9 cellular contexts compared by ENCODE assay signal in the genomic region with DNA sequence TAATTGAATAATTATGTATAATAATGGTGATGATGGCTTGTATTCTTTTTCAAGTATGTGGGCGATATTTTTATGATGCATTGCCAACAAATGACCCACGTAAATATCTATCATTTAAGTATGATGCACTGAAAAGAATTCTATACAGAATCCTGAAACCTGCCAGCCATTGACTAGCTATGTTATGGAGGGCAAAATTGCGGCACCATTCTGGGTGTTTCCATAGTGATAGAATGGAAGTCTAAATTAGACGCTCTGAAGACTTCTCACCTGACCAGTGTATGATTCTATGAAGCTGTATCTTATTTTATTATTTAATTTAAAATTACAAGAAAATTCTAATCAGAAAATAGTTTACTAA. TPM values are rescaled to one million over a fixed set of nuclear protein-coding genes. Genes with fewer than 3 reads are reported as not detected.
DNase-seq lines count a peak whose midpoint lies in the region; ATAC-seq, FAIRE-seq and TF ChIP-seq lines count a peak whose summit lies in the region.
"Had no signal": no experiment of that assay in that cellular context is flagged by ENCODE, and none has a peak within 500 bp of the region (broad histone marks: within the 10 kb centered on the region; RNA-seq: fewer than 3 reads in every experiment).

No MANE protein-coding gene starts in this region.

- no CpG with 5 or more reads among the region's 4 CpGs for WGBS in mesenchymal stem cell

- H3K4me3 Mint-ChIP-seq in activated naive CD8-positive, alpha-beta T cell treated with anti-CD3 and anti-CD28 coated beads, Interleukin-2, amount 50 U/mL, for 24 hours: peak overlapping the region; percentile 95

- no peak for FAIRE-seq in frontal cortex (lab: Jason Lieb, UNC)

- H3K4me1 Mint-ChIP-seq in activated naive CD8-positive, alpha-beta T cell treated with anti-CD3 and anti-CD28 coated beads, Interleukin-2, amount 50 U/mL, for 24 hours: peaks cover 42% of the 10 kb centered on the region

- no peak for DNase-seq in AG09309 (ENCODE audit: low read depth)
- DNase-seq in activated naive CD8-positive, alpha-beta T cell treated with anti-CD3 and anti-CD28 coated beads, Interleukin-2, amount 50 U/mL, for 24 hours: no peak
- DNase-seq in mesenchymal stem cell: no peak
- no peak for DNase-seq in iPS-NIHi11 (ENCODE audit: low spot score)
- no peak for DNase-seq in frontal cortex (ENCODE audit: low spot score in 2 of 2)

- no peak overlapping the region for H4K8ac ChIP-seq in mesenchymal stem cell (ENCODE audit: low read length)

- H4K91ac ChIP-seq in mesenchymal stem cell (ENCODE audit: low read length): no peak overlapping the region

- no peak for TF ChIP-seq CTCF in AG09309 (IDR thresholded peaks at IDR 0.05; ENCODE audit: control insufficient read depth, insufficient read depth, low read depth, low read length, missing control alignments)

- no peak overlapping the region for H2AK5ac ChIP-seq in mesenchymal stem cell (ENCODE audit: low read length, severe bottlenecking)

- no peaks in the 10 kb centered on the region for H3K4me1 ChIP-seq in HUES48 (ENCODE audit: control insufficient read depth, insufficient read depth, low read length)
- no peaks in the 10 kb centered on the region for H3K4me1 ChIP-seq in mesenchymal stem cell (ENCODE audit: control insufficient read depth, insufficient read depth, low read depth, low read length)

- ATAC-seq in activated naive CD8-positive, alpha-beta T cell treated with anti-CD3 and anti-CD28 coated beads, Interleukin-2, amount 50 U/mL, for 24 hours: no peak
- ATAC-seq in GM18498 (IDR thresholded peaks at IDR 0.05; ENCODE audit: unreplicated experiment) (no peak), HG02642 (IDR thresholded peaks at IDR 0.05; ENCODE audit: poor library complexity, unreplicated experiment) (no peak)

- no peak overlapping the region for H2BK12ac ChIP-seq in mesenchymal stem cell (ENCODE audit: low read length in 2 of 2)

- H3K79me1 ChIP-seq in mesenchymal stem cell (replicated peaks; ENCODE audit: low read length, poor library complexity, severe bottlenecking): peaks cover 2% of the 10 kb centered on the region

- no peak overlapping the region for H3K4ac ChIP-seq in mesenchymal stem cell (ENCODE audit: low read depth in 1 of 2, low read length in 2 of 2)

- H2BK15ac ChIP-seq in mesenchymal stem cell (ENCODE audit: low read depth, poor library complexity, severe bottlenecking): no peak overlapping the region

- H2BK120ac ChIP-seq in mesenchymal stem cell (ENCODE audit: low read depth, low read length): no peak overlapping the region

- no peaks in the 10 kb centered on the region for H3K9me3 ChIP-seq in HUES48 (ENCODE audit: control insufficient read depth, insufficient read depth, low read length)
- H3K9me3 ChIP-seq in mesenchymal stem cell (ENCODE audit: control insufficient read depth, low read length): no peaks in the 10 kb centered on the region

- no peaks in the 10 kb centered on the region for H3K27me3 Mint-ChIP-seq in activated naive CD8-positive, alpha-beta T cell treated with anti-CD3 and anti-CD28 coated beads, Interleukin-2, amount 50 U/mL, for 24 hours

- H3K4me2 ChIP-seq in mesenchymal stem cell (ENCODE audit: low read length, poor library complexity, severe bottlenecking): no peak overlapping the region

- H3K23ac ChIP-seq in mesenchymal stem cell (ENCODE audit: low read length in 2 of 2): no peak overlapping the region

- H3K27ac ChIP-seq in HUES48 (ENCODE audit: low read depth, low read length): peak overlapping the region; percentile 70
- no peak overlapping the region for H3K27ac ChIP-seq in mesenchymal stem cell (ENCODE audit: low read length, poor library complexity, severe bottlenecking)

- no peaks in the 10 kb centered on the region for H3K9me3 Mint-ChIP-seq in activated naive CD8-positive, alpha-beta T cell treated with anti-CD3 and anti-CD28 coated beads, Interleukin-2, amount 50 U/mL, for 24 hours

- no peak overlapping the region for H2BK5ac ChIP-seq in mesenchymal stem cell (ENCODE audit: low read depth, low read length, poor library complexity, severe bottlenecking)

- no peak overlapping the region for H3K14ac ChIP-seq in mesenchymal stem cell (ENCODE audit: low read length in 2 of 2)

- no peak overlapping the region for H3K18ac ChIP-seq in mesenchymal stem cell (ENCODE audit: low read depth in 1 of 2, low read length in 2 of 2)

- H3K9ac ChIP-seq in HUES48 (ENCODE audit: low read depth, low read length): no peak overlapping the region
- H3K9ac ChIP-seq in mesenchymal stem cell (ENCODE audit: low read length): peak overlapping the region; percentile 100

- H3K4me3 ChIP-seq in AG09309 (ENCODE audit: control insufficient read depth, low read depth, low read length): peak overlapping the region; percentile 86
- peak overlapping the region; percentile 98 for H3K4me3 ChIP-seq in HUES48 (ENCODE audit: low read depth, low read length)
- H3K4me3 ChIP-seq in mesenchymal stem cell (ENCODE audit: insufficient read depth in 1 of 2, low read depth in 1 of 2, low read length in 2 of 2): peak overlapping the region in 1 of 2 experiments; percentile 78

- H2AFZ ChIP-seq in mesenchymal stem cell (ENCODE audit: low read depth, low read length): no peak overlapping the region

- H3K36me3 ChIP-seq in HUES48 (ENCODE audit: control insufficient read depth, insufficient read depth, low read length) (peaks cover 20% of the 10 kb centered on the region), mesenchymal stem cell (ENCODE audit: control insufficient read depth in 1 of 2, insufficient read depth in 2 of 2, low read depth in 1 of 2, low read length in 2 of 2) (peaks cover 0 to 20% of the 10 kb centered on the region in 2 experiments)

- H3K36me3 Mint-ChIP-seq in activated naive CD8-positive, alpha-beta T cell treated with anti-CD3 and anti-CD28 coated beads, Interleukin-2, amount 50 U/mL, for 24 hours (ENCODE audit: low read depth): peaks cover 21% of the 10 kb centered on the region

- H3K27me3 ChIP-seq in HUES48 (ENCODE audit: control insufficient read depth, insufficient read depth, low read length): no peaks in the 10 kb centered on the region
- H3K27me3 ChIP-seq in mesenchymal stem cell (ENCODE audit: control insufficient read depth in 1 of 2, insufficient read depth in 1 of 2, low read length in 2 of 2): no peaks in the 10 kb centered on the region

- H3K27ac Mint-ChIP-seq in activated naive CD8-positive, alpha-beta T cell treated with anti-CD3 and anti-CD28 coated beads, Interleukin-2, amount 50 U/mL, for 24 hours: peak overlapping the region; percentile 94

RNA-seq across cellular contexts. Expression of gene CENPC, which starts 0.7 kb away (rescaled TPM):
- 6.0 TPM for polyA plus RNA-seq in mesenchymal stem cell (2013, experiment 1 of 2)
- polyA plus RNA-seq in mesenchymal stem cell (2013, experiment 2 of 2): 6.6 TPM
- total RNA-seq in frontal cortex: 26.1 TPM

RNA-seq across cellular contexts. Expression of gene STAP1, which starts 12.6 kb away (rescaled TPM):
- polyA plus RNA-seq in mesenchymal stem cell (2013, experiment 1 of 2): not detected
- polyA plus RNA-seq in mesenchymal stem cell (2013, experiment 2 of 2): not detected
- total RNA-seq in frontal cortex: not detected
- total RNA-seq: pulmonary artery endothelial cell had no signal
